Comparison of ENCODE assay signal across 14 cellular contexts in the genomic region with DNA sequence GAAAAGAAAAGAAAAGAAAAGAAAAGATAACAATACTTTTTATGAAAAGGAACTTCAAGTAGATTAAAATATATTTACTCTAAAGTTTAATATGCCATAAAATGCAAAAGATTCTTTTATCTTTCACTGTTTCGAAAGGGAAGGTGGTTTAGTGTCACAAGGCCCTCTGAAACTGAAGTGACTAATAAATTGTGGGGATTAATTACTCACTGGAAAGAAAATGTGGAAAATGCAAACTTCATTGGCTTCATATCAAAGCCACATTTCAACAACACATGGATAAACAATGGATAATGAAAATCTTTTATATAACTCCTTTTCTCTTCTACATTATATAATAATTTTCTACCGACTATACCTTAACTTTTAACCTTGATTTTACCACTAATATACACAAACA.
A peak's percentile ranks its signal among the peaks of the same experiment; 100 is the strongest.
DNase-seq lines count a peak whose midpoint lies in the region; ATAC-seq, FAIRE-seq and TF ChIP-seq lines count a peak whose summit lies in the region.
"Had no signal": no experiment of that assay in that cellular context is flagged by ENCODE, and none has a peak within 500 bp of the region (broad histone marks: within the 10 kb centered on the region; RNA-seq: fewer than 3 reads in every experiment).

No MANE protein-coding gene starts in this region.

- H2AFZ ChIP-seq in astrocyte (ENCODE audit: low read depth, low read length): no peak overlapping the region

- no peak for TF ChIP-seq CTCF in astrocyte (IDR thresholded peaks at IDR 0.05; ENCODE audit: insufficient read depth, low read depth, low read length)
- TF ChIP-seq CTCF in fibroblast of pulmonary artery (IDR thresholded peaks at IDR 0.05; ENCODE audit: low read length, missing control alignments): no peak
- no peak for TF ChIP-seq CTCF in retinal pigment epithelial cell (conservative IDR thresholded peaks at IDR 0.05; ENCODE audit: low read depth, low read length)

- no peaks in the 10 kb centered on the region for H3K27me3 Mint-ChIP-seq in astrocyte (ENCODE audit: low read depth, unreplicated experiment)
- H3K27me3 Mint-ChIP-seq: CD4-positive, alpha-beta T cell had no signal

- no peaks in the 10 kb centered on the region for H3K79me2 ChIP-seq in astrocyte (ENCODE audit: insufficient read depth, low read length)

- no peak overlapping the region for H3K27ac ChIP-seq in astrocyte (ENCODE audit: low read depth, low read length)

- no peaks in the 10 kb centered on the region for H3K4me1 Mint-ChIP-seq in astrocyte (ENCODE audit: low read depth, unreplicated experiment)

- no peak overlapping the region for H3K9ac ChIP-seq in astrocyte (ENCODE audit: low read length)

- no peaks in the 10 kb centered on the region for H3K36me3 Mint-ChIP-seq in astrocyte (ENCODE audit: low read depth, unreplicated experiment)

- DNase-seq in EL (peak; percentile 13), astrocyte (ENCODE audit: low read depth) (peak; percentile 18), fibroblast of pulmonary artery (ENCODE audit: low read depth) (peak; percentile 13), retinal pigment epithelial cell (ENCODE audit: low read depth) (peak; percentile 74), cerebellar nuclear complex (lab: John Stamatoyannopoulos, UW) (no peak)
- DNase-seq in stimulated activated CD4-positive, alpha-beta T cell treated with anti-CD3 and anti-CD28 coated beads, Interleukin-4, amount 100 ng/mL, for 1 hour: no peak
- DNase-seq: CD4-positive, alpha-beta T cell; H7; NCI-H1436; NCI-H2029 treated with DMSO at 0.1 percent for 48 hours; NCI-H510A had no signal

- no peak for ATAC-seq in HG02642 (IDR thresholded peaks at IDR 0.05; ENCODE audit: poor library complexity, unreplicated experiment)
- ATAC-seq: K562 had no signal

- no peaks in the 10 kb centered on the region for H3K9me3 ChIP-seq in astrocyte (ENCODE audit: insufficient read depth, low read depth, low read length)

- no peak overlapping the region for H3K4me2 ChIP-seq in astrocyte (ENCODE audit: low read length)

- no peak for FAIRE-seq in astrocyte (lab: Jason Lieb, UNC)
- FAIRE-seq: GM19239, K562 had no signal

- H3K4me3 Mint-ChIP-seq in astrocyte (ENCODE audit: unreplicated experiment): no peak overlapping the region
- H3K4me3 Mint-ChIP-seq: CD4-positive, alpha-beta T cell had no signal

- H4K20me1 ChIP-seq in astrocyte (ENCODE audit: insufficient read depth, low read length): no peaks in the 10 kb centered on the region

- no peaks in the 10 kb centered on the region for H3K36me3 ChIP-seq in astrocyte (ENCODE audit: insufficient read depth, low read length)

- H3K4me1 ChIP-seq in astrocyte (ENCODE audit: insufficient read depth, low read length): no peaks in the 10 kb centered on the region

- H3K27me3 ChIP-seq in astrocyte (ENCODE audit: insufficient read depth, low read length): no peaks in the 10 kb centered on the region

- H3K27ac Mint-ChIP-seq in astrocyte (ENCODE audit: unreplicated experiment): no peak overlapping the region
- H3K27ac Mint-ChIP-seq: CD4-positive, alpha-beta T cell had no signal

- no peaks in the 10 kb centered on the region for H3K9me3 Mint-ChIP-seq in astrocyte (ENCODE audit: unreplicated experiment)
- H3K9me3 Mint-ChIP-seq: CD4-positive, alpha-beta T cell had no signal

- H3K4me3 ChIP-seq in astrocyte (ENCODE audit: insufficient read depth, low read depth, low read length) (no peak overlapping the region), fibroblast of pulmonary artery (replicated peaks; ENCODE audit: low read depth, low read length) (no peak overlapping the region), retinal pigment epithelial cell (ENCODE audit: low read length) (no peak overlapping the region)
- H3K4me3 ChIP-seq: K562 had no signal

Comparison
In these comparisons a context has a peak if more than half of its experiments do, and no peak if none do; other contexts are left out.
1. DNase-seq: peak in EL (single experiment), astrocyte (single experiment), fibroblast of pulmonary artery (single experiment) and retinal pigment epithelial cell (single experiment); none in stimulated activated CD4-positive, alpha-beta T cell treated with anti-CD3 and anti-CD28 coated beads, Interleukin-4, amount 100 ng/mL, for 1 hour (single experiment) and cerebellar nuclear complex (0 of 2).